Comparison of ENCODE assay signal across 9 cellular contexts in the genomic region with DNA sequence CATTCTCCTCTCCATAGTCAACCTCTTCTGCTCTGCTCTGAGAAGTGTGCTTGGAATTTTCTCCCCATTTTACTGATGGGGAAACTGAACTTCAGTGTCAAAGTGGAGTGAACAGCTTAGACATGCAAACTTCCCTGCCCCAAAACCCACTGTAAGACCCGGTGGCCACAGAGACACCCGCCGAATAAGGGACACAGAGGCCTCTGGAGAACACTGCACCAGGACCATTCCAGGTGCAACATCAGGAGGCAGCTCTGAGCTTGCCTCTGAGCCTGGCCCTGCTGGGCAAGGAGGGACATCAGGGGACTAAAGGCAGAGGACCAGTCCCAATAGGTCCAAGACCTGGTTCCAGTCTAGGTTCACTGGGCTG. TPM values are rescaled to one million over a fixed set of nuclear protein-coding genes. Genes with fewer than 3 reads are reported as not detected.
DNase-seq lines count a peak whose midpoint lies in the region; ATAC-seq, FAIRE-seq and TF ChIP-seq lines count a peak whose summit lies in the region.
"Had no signal": no experiment of that assay in that cellular context is flagged by ENCODE, and none has a peak within 500 bp of the region (broad histone marks: within the 10 kb centered on the region; RNA-seq: fewer than 3 reads in every experiment).

No MANE protein-coding gene starts in this region.

- peaks cover 62% of the 10 kb centered on the region for H4K20me1 ChIP-seq in astrocyte (ENCODE audit: insufficient read depth, low read length)

- H3K36me3 ChIP-seq in KOPT-K1 (ENCODE audit: insufficient read depth, low read length) (peaks cover 15% of the 10 kb centered on the region; the same call in 1 of the 2 replicates), astrocyte (ENCODE audit: insufficient read depth, low read length) (no peaks in the 10 kb centered on the region), left lung (peaks cover 0 to 10% of the 10 kb centered on the region in 2 donors), suprapubic skin (no peaks in the 10 kb centered on the region)

- 83% methylated on average over 3 of the region's 3 CpGs for WGBS in suprapubic skin

- H2AFZ ChIP-seq in astrocyte (ENCODE audit: low read depth, low read length): no peak overlapping the region

- no peak for FAIRE-seq in astrocyte (lab: Jason Lieb, UNC)

- peaks cover 2% of the 10 kb centered on the region for H3K36me3 Mint-ChIP-seq in astrocyte (ENCODE audit: low read depth, unreplicated experiment)

- H3K4me1 ChIP-seq in astrocyte (ENCODE audit: insufficient read depth, low read length) (peaks cover 64% of the 10 kb centered on the region), left lung (peaks cover 52 to 89% of the 10 kb centered on the region in 2 donors), suprapubic skin (peaks cover 86% of the 10 kb centered on the region)

- no peak for DNase-seq in astrocyte (ENCODE audit: low read depth)
- no peak for DNase-seq in left lung
- DNase-seq in suprapubic skin (ENCODE audit: low spot score in 2 of 2): no peak
- DNase-seq in NCI-H446 (lab: John Stamatoyannopoulos, UW): no peak
- DNase-seq: effector CD8-positive, alpha-beta T cell; NCI-H2171 had no signal

- H3K9ac ChIP-seq in astrocyte (ENCODE audit: low read length): peak overlapping the region; percentile 95

- TF ChIP-seq POLR2A in suprapubic skin (IDR thresholded peaks at IDR 0.05): no peak

- H3K79me2 ChIP-seq in astrocyte (ENCODE audit: insufficient read depth, low read length): peaks cover 72% of the 10 kb centered on the region

- no peaks in the 10 kb centered on the region for H3K9me3 Mint-ChIP-seq in astrocyte (ENCODE audit: unreplicated experiment)

- peak overlapping the region; percentile 93 for H3K4me3 Mint-ChIP-seq in astrocyte (ENCODE audit: unreplicated experiment)

- H3K4me3 ChIP-seq in astrocyte (ENCODE audit: insufficient read depth, low read depth, low read length) (peak overlapping the region; percentile 88), left lung (peak overlapping the region; percentile 74 to 82), suprapubic skin (peak overlapping the region; percentile 78)

- H3K9me3 ChIP-seq in KOPT-K1 (ENCODE audit: insufficient read depth, low read length, poor library complexity, severe bottlenecking): no peaks in the 10 kb centered on the region
- no peaks in the 10 kb centered on the region for H3K9me3 ChIP-seq in astrocyte (ENCODE audit: insufficient read depth, low read depth, low read length)
- no peaks in the 10 kb centered on the region for H3K9me3 ChIP-seq in left lung
- H3K9me3 ChIP-seq in suprapubic skin: no peaks in the 10 kb centered on the region

- TF ChIP-seq CTCF in astrocyte (IDR thresholded peaks at IDR 0.05; ENCODE audit: insufficient read depth, low read depth, low read length): no peak
- no peak for TF ChIP-seq CTCF in left lung (IDR thresholded peaks at IDR 0.05)
- TF ChIP-seq CTCF in suprapubic skin (IDR thresholded peaks at IDR 0.05): no peak

- intact Hi-C loops in left lung (cut with DNase I): no loop called here

- H3K27ac Mint-ChIP-seq in astrocyte (ENCODE audit: unreplicated experiment): peak overlapping the region; percentile 67

- H3K27me3 ChIP-seq in astrocyte (ENCODE audit: insufficient read depth, low read length) (no peaks in the 10 kb centered on the region), left lung (no peaks in the 10 kb centered on the region), suprapubic skin (no peaks in the 10 kb centered on the region)

- peak overlapping the region; percentile 99 for H3K4me2 ChIP-seq in astrocyte (ENCODE audit: low read length)

- H3K27ac ChIP-seq in KOPT-K1 (ENCODE audit: low read depth, low read length, poor library complexity, severe bottlenecking) (peak overlapping the region; percentile 93), astrocyte (ENCODE audit: low read depth, low read length) (peak overlapping the region; percentile 44), left lung (peak overlapping the region; percentile 92 to 93), suprapubic skin (peak overlapping the region; percentile 97)

- H3K4me1 Mint-ChIP-seq in astrocyte (ENCODE audit: low read depth, unreplicated experiment): peaks cover 54% of the 10 kb centered on the region

- no peaks in the 10 kb centered on the region for H3K27me3 Mint-ChIP-seq in astrocyte (ENCODE audit: low read depth, unreplicated experiment)

- no peak for TF ChIP-seq EP300 in suprapubic skin (IDR thresholded peaks at IDR 0.05)

- ATAC-seq in left lung (no peak), GM21737 (IDR thresholded peaks at IDR 0.05; ENCODE audit: unreplicated experiment) (no peak), HG03108 (IDR thresholded peaks at IDR 0.05; ENCODE audit: unreplicated experiment) (no peak)

RNA-seq across cellular contexts. Expression of a gene that starts 1.7 kb away (rescaled TPM):
- total RNA-seq in astrocyte (76.3 and 92.2 TPM in 2 replicates), left lung (100 to 1,000 TPM; 102 to 115 TPM), suprapubic skin (100 to 1,000 TPM in 1 of 4 donors, 10 to 100 TPM in 3; 47.9 to 152 (median 76.2) TPM)

RNA-seq across cellular contexts. Expression of a gene that starts 45.0 kb away (rescaled TPM):
- total RNA-seq in astrocyte: 17.7 and 23.8 TPM in 2 replicates
- total RNA-seq in left lung: 10 to 100 TPM; 35.4 to 38.6 TPM
- 10 to 100 TPM; 38.2 to 53.6 (median 44.7) TPM for total RNA-seq in suprapubic skin

RNA-seq across cellular contexts. Expression of a gene that starts 59.3 kb away (rescaled TPM):
- total RNA-seq in astrocyte (5.9 and 8.4 TPM in 2 replicates), left lung (10 to 100 TPM; 15.9 to 28.9 TPM), suprapubic skin (10 to 100 TPM in 3 of 4 donors, 1 to 10 TPM in 1; 9.3 to 48.9 (median 20.0) TPM)

Comparison
In these comparisons a context has a peak if more than half of its experiments do, and no peak if none do; other contexts are left out.
1. H3K27ac ChIP-seq: peak in every context shown above with its lines; median percentile 97 in suprapubic skin; 93 in KOPT-K1; 92 in left lung; 44 in astrocyte.